9 cellular contexts compared by ENCODE assay signal in the genomic region with DNA sequence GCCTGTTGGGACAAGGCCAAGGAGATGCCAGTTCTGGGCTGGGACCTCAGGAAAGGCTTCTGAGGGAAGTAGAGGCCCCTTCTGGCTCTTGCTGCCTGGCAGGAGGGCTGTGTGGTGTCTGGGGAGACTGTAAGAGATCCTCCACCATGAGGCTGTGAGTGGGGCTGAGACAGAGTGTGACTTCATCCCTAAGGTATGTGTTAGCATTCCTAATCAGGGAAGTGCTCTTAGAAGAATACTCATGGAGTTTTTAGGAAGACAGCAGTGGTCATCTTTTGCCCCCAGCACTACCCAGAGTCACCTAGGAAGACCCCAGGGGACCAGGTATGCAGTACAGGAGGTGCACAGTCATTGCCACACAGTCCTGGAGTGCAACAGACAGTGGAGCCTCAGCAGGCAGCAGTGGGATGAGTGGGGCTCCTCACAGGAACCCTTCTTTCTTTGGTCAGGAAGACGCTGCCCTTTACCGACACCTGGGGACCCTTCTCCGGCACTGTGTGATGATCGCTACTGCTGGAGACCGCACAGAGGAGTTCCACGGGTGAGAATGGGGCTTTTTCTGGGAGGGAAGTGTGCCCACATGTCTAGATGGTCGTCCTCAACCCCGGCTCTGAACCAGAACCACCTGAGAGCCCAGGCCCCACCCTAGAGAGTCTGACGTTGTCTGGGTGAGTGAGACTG. TPM values are rescaled to one million over a fixed set of nuclear protein-coding genes. Genes with fewer than 3 reads are reported as not detected.
A peak's percentile ranks its signal among the peaks of the same experiment; 100 is the strongest.
DNase-seq lines count a peak whose midpoint lies in the region; ATAC-seq and TF ChIP-seq lines count a peak whose summit lies in the region.
"Had no signal": no experiment of that assay in that cellular context is flagged by ENCODE, and none has a peak within 500 bp of the region (broad histone marks: within the 10 kb centered on the region; RNA-seq: fewer than 3 reads in every experiment).

No MANE protein-coding gene starts in this region.

- H3K27ac ChIP-seq in CD4-positive, CD25-positive, alpha-beta regulatory T cell (ENCODE audit: insufficient read depth, low read length, poor library complexity, severe bottlenecking): no peak overlapping the region
- H3K27ac ChIP-seq: pancreas had no signal

- peaks cover 0 to 1% (median 0%) of the 10 kb centered on the region in 7 donors for H3K9me3 Mint-ChIP-seq in CD4-positive, CD25-positive, alpha-beta regulatory T cell
- no peaks in the 10 kb centered on the region for H3K9me3 Mint-ChIP-seq in nephron

- TF ChIP-seq POLR2A in NB4 (IDR thresholded peaks at IDR 0.05; ENCODE audit: extremely low read depth, insufficient read length): no peak

- peaks cover 0 to 45% (median 22%) of the 10 kb centered on the region in 4 donors for H3K4me1 Mint-ChIP-seq in CD4-positive, CD25-positive, alpha-beta regulatory T cell
- H3K4me1 Mint-ChIP-seq in nephron: peaks cover 22% of the 10 kb centered on the region

- TF ChIP-seq CTCF in NB4 (IDR thresholded peaks at IDR 0.05; ENCODE audit: low read depth, low read length) (no peak), choroid plexus epithelial cell (conservative IDR thresholded peaks at IDR 0.05; ENCODE audit: low read depth, low read length) (no peak), nephron (IDR thresholded peaks at IDR 0.05; ENCODE audit: unreplicated experiment in 3 of 3) (no peak)

- peak overlapping the region; percentile 24 for H3K4me3 ChIP-seq in CD4-positive, CD25-positive, alpha-beta regulatory T cell (ENCODE audit: low read depth, low read length)
- H3K4me3 ChIP-seq in NB4 (ENCODE audit: low read depth, low read length) (peak overlapping the region; percentile 17), choroid plexus epithelial cell (ENCODE audit: low read depth, low read length) (peak overlapping the region; percentile 96)

- H3K36me3 Mint-ChIP-seq in CD4-positive, CD25-positive, alpha-beta regulatory T cell: peaks cover 27% of the 10 kb centered on the region
- H3K36me3 Mint-ChIP-seq in nephron (ENCODE audit: low read depth): peaks cover 37% of the 10 kb centered on the region

- DNase-seq in CD4-positive, CD25-positive, alpha-beta regulatory T cell: no peak
- DNase-seq in NB4 (ENCODE audit: low read depth) (no peak), choroid plexus epithelial cell (ENCODE audit: low read depth) (peak; percentile 89), mesenteric fat pad (ENCODE audit: low spot score) (no peak)

- H3K9me3 ChIP-seq in CD4-positive, CD25-positive, alpha-beta regulatory T cell (ENCODE audit: control insufficient read depth in 2 of 2, low read length in 2 of 2): no peaks in the 10 kb centered on the region
- H3K9me3 ChIP-seq: pancreas had no signal

- peaks cover 58% of the 10 kb centered on the region for H3K36me3 ChIP-seq in CD4-positive, CD25-positive, alpha-beta regulatory T cell (ENCODE audit: control insufficient read depth, insufficient read depth, low read length)

- H3K4me3 Mint-ChIP-seq in CD4-positive, CD25-positive, alpha-beta regulatory T cell: peak overlapping the region; percentile 62 to 97 (median 85)
- H3K4me3 Mint-ChIP-seq in nephron: peak overlapping the region; percentile 96 to 98 (median 96)

- ATAC-seq in CD4-positive, CD25-positive, alpha-beta regulatory T cell (ENCODE audit: low read depth in 2 of 2): no peak
- ATAC-seq in GM19455 (IDR thresholded peaks at IDR 0.05; ENCODE audit: unreplicated experiment) (no peak), HG03571 (IDR thresholded peaks at IDR 0.05; ENCODE audit: unreplicated experiment) (no peak), GM18909 (IDR thresholded peaks at IDR 0.05; ENCODE audit: poor library complexity, unreplicated experiment) (no peak)
- ATAC-seq: pancreas had no signal

- no peaks in the 10 kb centered on the region for H3K27me3 ChIP-seq in CD4-positive, CD25-positive, alpha-beta regulatory T cell (ENCODE audit: control insufficient read depth, insufficient read depth, low read length)
- H3K27me3 ChIP-seq: pancreas had no signal

- peaks cover 44% of the 10 kb centered on the region for H3K4me1 ChIP-seq in CD4-positive, CD25-positive, alpha-beta regulatory T cell (ENCODE audit: control insufficient read depth, insufficient read depth, low read length, poor library complexity, severe bottlenecking)

- H3K27ac Mint-ChIP-seq in CD4-positive, CD25-positive, alpha-beta regulatory T cell: peak overlapping the region in 2 of 3 donors; percentile 5 to 51
- peak overlapping the region; percentile 20 to 74 (median 25) for H3K27ac Mint-ChIP-seq in nephron

- H3K27me3 Mint-ChIP-seq in CD4-positive, CD25-positive, alpha-beta regulatory T cell: peaks cover 4% of the 10 kb centered on the region
- no peaks in the 10 kb centered on the region for H3K27me3 Mint-ChIP-seq in nephron (ENCODE audit: low read depth)

RNA-seq across cellular contexts. Expression of gene RIC8A, which starts 2.8 kb away (rescaled TPM):
- total RNA-seq in CD4-positive, CD25-positive, alpha-beta regulatory T cell: 135 TPM
- polyA plus RNA-seq in CD4-positive, CD25-positive, alpha-beta regulatory T cell: 10 to 100 TPM; 74.1 to 89.7 (median 78.6) TPM
- 107 TPM for total RNA-seq in mesenteric fat pad

RNA-seq across cellular contexts. Expression of gene BET1L, which starts 3.1 kb away (rescaled TPM):
- total RNA-seq in CD4-positive, CD25-positive, alpha-beta regulatory T cell: 66.4 TPM
- polyA plus RNA-seq in CD4-positive, CD25-positive, alpha-beta regulatory T cell: 10 to 100 TPM; 58.2 to 84.4 (median 64.6) TPM
- 53.4 TPM for total RNA-seq in mesenteric fat pad

RNA-seq across cellular contexts. Expression of gene SCGB1C1, which starts 17.4 kb away (rescaled TPM):
- total RNA-seq in CD4-positive, CD25-positive, alpha-beta regulatory T cell: not detected
- not detected for polyA plus RNA-seq in CD4-positive, CD25-positive, alpha-beta regulatory T cell
- not detected for total RNA-seq in mesenteric fat pad

RNA-seq across cellular contexts. Expression of gene SIRT3, which starts 25.9 kb away (rescaled TPM):
- total RNA-seq in CD4-positive, CD25-positive, alpha-beta regulatory T cell: 14.2 TPM
- polyA plus RNA-seq in CD4-positive, CD25-positive, alpha-beta regulatory T cell: 10 to 100 TPM in 2 of 4 donors, 1 to 10 TPM in 2; 6.9 to 12.4 (median 10.3) TPM
- total RNA-seq in mesenteric fat pad: 14.1 TPM

RNA-seq across cellular contexts. Expression of gene PSMD13, which starts 26.5 kb away (rescaled TPM):
- 99.6 TPM for total RNA-seq in CD4-positive, CD25-positive, alpha-beta regulatory T cell
- 100 to 1,000 TPM; 223 to 276 (median 261) TPM for polyA plus RNA-seq in CD4-positive, CD25-positive, alpha-beta regulatory T cell
- 100 TPM for total RNA-seq in mesenteric fat pad

Comparison
In these comparisons a context has a peak if more than half of its experiments do, and no peak if none do; other contexts are left out.
1. H3K4me3 ChIP-seq: peak in every context shown above with its lines; median percentile 96 in choroid plexus epithelial cell; 24 in CD4-positive, CD25-positive, alpha-beta regulatory T cell; 17 in NB4.